In genomic region chr6:136717297-136717990, GRCh38 we compare ENCODE assay signal across 11 cellular contexts.
DNase-seq lines count a peak whose midpoint lies in the region; ATAC-seq and TF ChIP-seq lines count a peak whose summit lies in the region.
"Had no signal": no experiment of that assay in that cellular context is flagged by ENCODE, and none has a peak within 500 bp of the region (broad histone marks: within the 10 kb centered on the region; RNA-seq: fewer than 3 reads in every experiment).

No MANE protein-coding gene starts in this region.

- H3K36me3 Mint-ChIP-seq in osteocyte (ENCODE audit: unreplicated experiment) (no peaks in the 10 kb centered on the region), nephron progenitor cell (ENCODE audit: low read depth) (no peaks in the 10 kb centered on the region)

- intact Hi-C loops in PC-9 (cut with micrococcal nuclease; ENCODE audit: unreplicated experiment) = no loop called here

- H3K9me3 ChIP-seq in PC-9 (ENCODE audit: insufficient read depth, low read depth) = no peaks in the 10 kb centered on the region

- no peaks in the 10 kb centered on the region for H3K9me2 ChIP-seq in PC-9 (ENCODE audit: insufficient read depth)

- H3K27me3 ChIP-seq in brain microvascular endothelial cell (replicated peaks) = no peaks in the 10 kb centered on the region
- no peaks in the 10 kb centered on the region for H3K27me3 ChIP-seq in PC-9 (ENCODE audit: insufficient read depth, low read depth)

- peaks cover 11% of the 10 kb centered on the region for H3K79me2 ChIP-seq in PC-9 (ENCODE audit: low read depth)

- no peak overlapping the region for H3K4me2 ChIP-seq in PC-9

- ATAC-seq in GM18517 (IDR thresholded peaks at IDR 0.05; ENCODE audit: unreplicated experiment) = peak; percentile 65
- peak; percentile 53 for ATAC-seq in HG02885 (IDR thresholded peaks at IDR 0.05; ENCODE audit: poor library complexity, unreplicated experiment)

- DNase-seq in brain microvascular endothelial cell (no peak), osteocyte (ENCODE audit: extremely low spot score, unreplicated experiment) (no peak), nephron progenitor cell (no peak), PC-9 (no peak), NCI-H1436 treated with DMSO at 0.1 percent for 48 hours (lab: John Stamatoyannopoulos, UW) (no peak)
- no peak for DNase-seq in activated CD4-positive, alpha-beta T cell treated with anti-CD3 and anti-CD28 coated beads, Interleukin-2, amount 50 U/mL, for 4 hours
- DNase-seq: head of caudate nucleus; NCI-H1694; stimulated activated CD4-positive, alpha-beta T cell treated with anti-CD3 and anti-CD28 coated beads, Interleukin-2, amount 100 ng/mL, for 24 hours had no signal

- in situ Hi-C loops in brain microvascular endothelial cell (cut with HindIII; ENCODE audit: low pct_ligation_motif_present, low sequenced_read_pairs) = no loop called here

- POLR2A ChIA-PET in PC-9 (lab: Charles Lee; ENCODE audit: unreplicated experiment) = no interaction called here

- H3K36me3 ChIP-seq in brain microvascular endothelial cell (replicated peaks) = no peaks in the 10 kb centered on the region
- H3K36me3 ChIP-seq in PC-9 (ENCODE audit: low read depth) = peaks cover 4% of the 10 kb centered on the region; the same call in 1 of the 2 replicates

- H3K4me1 ChIP-seq in PC-9 (replicated peaks; ENCODE audit: insufficient read depth) = peaks cover 7% of the 10 kb centered on the region; the same call in 1 of the 2 replicates

- H3K4me1 Mint-ChIP-seq in osteocyte (ENCODE audit: unreplicated experiment) = peaks cover 20% of the 10 kb centered on the region
- H3K4me1 Mint-ChIP-seq in nephron progenitor cell = no peaks in the 10 kb centered on the region

- no TSS peak for BruUV-seq in PC-9 (replicated peaks; lab: Mats Ljungman, UMichigan)

- H3K27ac ChIP-seq in brain microvascular endothelial cell (peak overlapping the region; percentile 34), PC-9 (no peak overlapping the region)

- H2AFZ ChIP-seq in PC-9 = no peak overlapping the region

- no peaks in the 10 kb centered on the region for H3K27me3 Mint-ChIP-seq in osteocyte (ENCODE audit: unreplicated experiment)
- H3K27me3 Mint-ChIP-seq in nephron progenitor cell (ENCODE audit: low read depth, poor library complexity) = peaks cover 4% of the 10 kb centered on the region

- H3K9me3 Mint-ChIP-seq in osteocyte (ENCODE audit: unreplicated experiment) = no peaks in the 10 kb centered on the region
- peaks cover 7% of the 10 kb centered on the region for H3K9me3 Mint-ChIP-seq in nephron progenitor cell

- TF ChIP-seq CTCF in brain microvascular endothelial cell (IDR thresholded peaks at IDR 0.05; ENCODE audit: low read depth, low read length, missing control alignments) (no peak), osteocyte (IDR thresholded peaks at IDR 0.05) (no peak), nephron progenitor cell (IDR thresholded peaks at IDR 0.05) (no peak), PC-9 (conservative IDR thresholded peaks at IDR 0.05) (no peak)

- H4K20me1 ChIP-seq in PC-9 (ENCODE audit: insufficient read depth) = peaks cover 4% of the 10 kb centered on the region; the same call in 1 of the 2 replicates

- peaks cover 8% of the 10 kb centered on the region; the same call in 1 of the 2 replicates for H3F3A ChIP-seq in PC-9 (ENCODE audit: insufficient read depth, low read depth)

- CTCF ChIA-PET in PC-9 (lab: Charles Lee) = interaction anchor here (0.5 kb wide), 1 partner anchor 883 kb away, joined by 4 read pairs; no protein-coding TSS in a partner anchor

- H3K4me3 Mint-ChIP-seq in osteocyte (ENCODE audit: unreplicated experiment) = peak overlapping the region; percentile 53
- H3K4me3 Mint-ChIP-seq in nephron progenitor cell = no peak overlapping the region

- no peak overlapping the region for H3K4me3 ChIP-seq in brain microvascular endothelial cell (ENCODE audit: low read depth, low read length)
- H3K4me3 ChIP-seq in PC-9 = no peak overlapping the region

- H3K27ac Mint-ChIP-seq in osteocyte (ENCODE audit: unreplicated experiment) (peak overlapping the region; percentile 71), nephron progenitor cell (no peak overlapping the region)
